In the genomic region with DNA sequence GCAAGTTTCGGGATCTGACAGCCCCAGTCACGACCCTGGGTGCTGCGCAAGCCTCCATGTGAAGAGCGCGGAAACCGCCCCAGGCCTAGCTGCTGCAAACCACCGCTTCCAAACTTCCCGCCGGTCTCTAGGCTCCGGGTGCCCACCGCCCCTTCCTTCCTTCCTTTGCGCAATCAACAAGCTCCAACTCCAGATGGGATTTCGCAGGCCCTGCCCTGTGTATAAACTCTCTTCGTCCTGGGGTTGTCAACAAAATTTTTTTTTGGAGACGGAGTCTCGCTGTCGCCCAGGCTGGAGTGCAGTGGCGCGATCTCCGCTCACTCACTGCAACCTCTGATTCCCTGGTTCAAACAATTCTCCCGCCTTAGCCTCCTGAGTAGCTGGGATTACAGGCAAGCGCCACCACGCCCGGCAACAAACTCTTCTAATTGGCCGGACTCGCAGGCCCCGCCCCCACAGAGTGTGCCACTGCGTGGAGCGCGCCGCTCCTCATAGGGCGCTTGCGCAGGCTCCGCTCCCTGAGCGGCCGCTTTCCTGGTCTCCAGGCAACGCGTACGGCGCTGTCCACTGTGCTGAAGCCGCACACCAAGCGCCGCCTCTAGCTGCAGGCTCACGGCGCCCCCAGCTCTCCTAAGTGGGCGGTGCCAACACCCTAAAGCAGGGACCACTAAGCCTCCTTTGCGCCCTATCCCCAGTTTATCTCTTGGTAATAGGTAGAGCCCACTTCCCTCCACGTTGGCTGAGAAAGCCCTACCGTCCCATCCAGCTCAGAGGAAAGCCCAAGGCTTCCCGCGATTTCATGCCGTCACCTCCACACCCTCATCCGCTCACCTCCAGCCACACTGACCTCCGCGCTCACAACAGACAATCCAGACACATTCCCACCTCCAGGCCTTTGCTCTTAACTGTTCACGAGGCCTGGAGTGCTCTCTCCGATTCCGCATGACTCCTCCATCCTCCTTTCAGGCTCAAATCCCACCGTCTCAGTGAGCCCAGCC, we compare ENCODE assay signal across 8 cellular contexts. TPM values are rescaled to one million over a fixed set of nuclear protein-coding genes. Genes with fewer than 3 reads are reported as not detected.
DNase-seq lines count a peak whose midpoint lies in the region; ATAC-seq and TF ChIP-seq lines count a peak whose summit lies in the region.

No MANE protein-coding gene starts in this region.

- WGBS in IMR-90 (ENCODE audit: extremely low coverage in 2 of 2, insufficient read length in 1 of 2), 2 experiments = 2% methylated on average over 23 of the region's 59 CpGs; no CpG with 5 or more reads in 1 of the 2 experiments

- POLR2A ChIA-PET in AG04450 (lab: Yijun Ruan, JAX) = interaction anchor here (0.6 kb wide), 2 partner anchors 24 to 84 kb away, joined by 3 to 6 read pairs; no protein-coding TSS in a partner anchor
- POLR2A ChIA-PET in IMR-90 (lab: Charles Lee; ENCODE audit: unreplicated experiment) = no interaction called here
- POLR2A ChIA-PET in OCI-LY7 (lab: Charles Lee) = interaction anchor here (0.6 kb wide), 1 partner anchor 195 kb away, joined by 3 read pairs; no protein-coding TSS in a partner anchor

- H2BK20ac ChIP-seq in IMR-90 (ENCODE audit: low read depth, low read length) = no peak overlapping the region

- no peaks in the 10 kb centered on the region for H3K27me3 ChIP-seq in AG04450 (ENCODE audit: control insufficient read depth, insufficient read depth, low read length)
- no peaks in the 10 kb centered on the region for H3K27me3 ChIP-seq in IMR-90 (ENCODE audit: control insufficient read depth, insufficient read depth, low read length)

- H4K91ac ChIP-seq in IMR-90 (ENCODE audit: insufficient read depth, low read depth, low read length) = no peak overlapping the region

- no peak overlapping the region for H3K9ac ChIP-seq in IMR-90 (ENCODE audit: low read depth, low read length)

- in situ Hi-C loops in IMR-90 (cut with MboI; ENCODE audit: low sequenced_read_pairs) = no loop called here

- H4K20me1 ChIP-seq in IMR-90 (ENCODE audit: insufficient read depth, low read length) (peaks cover 52% of the 10 kb centered on the region), OCI-LY7 (ENCODE audit: insufficient read depth, low read length) (no peaks in the 10 kb centered on the region)

- TF ChIP-seq POLR2A in IMR-90 (IDR thresholded peaks at IDR 0.05; ENCODE audit: low read depth, low read length) = no peak

- no peak overlapping the region for H3K14ac ChIP-seq in IMR-90 (replicated peaks; ENCODE audit: low read depth, low read length)

- H3K9me1 ChIP-seq in IMR-90 (ENCODE audit: insufficient read depth, low read length) = peaks cover 23% of the 10 kb centered on the region

- no peak overlapping the region for H2BK15ac ChIP-seq in IMR-90 (ENCODE audit: low read depth, low read length)

- no peak overlapping the region for H4K5ac ChIP-seq in IMR-90 (ENCODE audit: low read depth, low read length)

- DNase-seq in AG04450 (ENCODE audit: low read depth, low spot score) = peak; percentile 85
- peak; percentile 91 for DNase-seq in IMR-90
- peak; percentile 78 for DNase-seq in OCI-LY7 (ENCODE audit: low spot score)
- peak; percentile 87 for DNase-seq in activated T-cell treated with anti-CD3 and anti-CD28 coated beads for 24 hours (ENCODE audit: low read depth)
- DNase-seq in epidermal melanocyte (ENCODE audit: insufficient read length, low spot score) = peak; percentile 98
- DNase-seq in midbrain (lab: John Stamatoyannopoulos, UW) = peak; percentile 90
- peak; percentile 87 to 89 for DNase-seq in stimulated activated CD8-positive, alpha-beta memory T cell treated with anti-CD3 and anti-CD28 coated beads, Interleukin-2, amount 100 ng/mL, for 48 hours (ENCODE audit: low read depth in 2 of 2)

- no peak overlapping the region for H3K18ac ChIP-seq in IMR-90 (ENCODE audit: low read depth, low read length)

- ATAC-seq in GM19328 (IDR thresholded peaks at IDR 0.05; ENCODE audit: unreplicated experiment) (peak; percentile 73), IMR-90 (ENCODE audit: low read depth) (peak; percentile 99)

- no peak for TF ChIP-seq CTCF in AG04450 (IDR thresholded peaks at IDR 0.05; ENCODE audit: low read depth, low read length)
- 0 out of 2 replicates have a peak, but pooled peaks have one; percentile 4 for TF ChIP-seq CTCF in IMR-90 (conservative IDR thresholded peaks at IDR 0.05; ENCODE audit: low read depth, low read length)
- no peak for TF ChIP-seq CTCF in OCI-LY7 (conservative IDR thresholded peaks at IDR 0.05; ENCODE audit: low read length)

- H3K4me1 ChIP-seq in IMR-90 (ENCODE audit: control insufficient read depth, insufficient read depth, low read length) (no peaks in the 10 kb centered on the region), OCI-LY7 (ENCODE audit: insufficient read depth, low read length, poor library complexity, severe bottlenecking) (peaks cover 7% of the 10 kb centered on the region)

- TF ChIP-seq RAD21 in IMR-90 (IDR thresholded peaks at IDR 0.05; ENCODE audit: low read length) = no peak

- no peak overlapping the region for H4K8ac ChIP-seq in IMR-90 (ENCODE audit: low read depth in 2 of 2, low read length in 2 of 2)

- intact Hi-C loops in IMR-90 (cut with micrococcal nuclease) (loop anchor here (10.0 kb wide), 1 partner anchor 291 kb away; a partner anchor contains a TSS), OCI-LY7 (cut with micrococcal nuclease; ENCODE audit: unreplicated experiment) (no loop called here)

- H2AK5ac ChIP-seq in IMR-90 (ENCODE audit: low read depth, low read length) = no peak overlapping the region

- H3K9me3 ChIP-seq in AG04450 (ENCODE audit: control insufficient read depth, insufficient read depth, low read length) (no peaks in the 10 kb centered on the region), IMR-90 (ENCODE audit: control insufficient read depth, insufficient read depth, low read length) (no peaks in the 10 kb centered on the region), OCI-LY7 (ENCODE audit: low read length) (no peaks in the 10 kb centered on the region)

- H3K56ac ChIP-seq in IMR-90 (ENCODE audit: extremely low read depth, insufficient read depth, low read length) = no peak overlapping the region

- H3K79me1 ChIP-seq in IMR-90 (ENCODE audit: low read depth in 1 of 2, low read length in 2 of 2) = peaks cover 0 to 24% of the 10 kb centered on the region in 2 experiments

- no peak overlapping the region for H2BK5ac ChIP-seq in IMR-90 (ENCODE audit: low read depth, low read length, poor library complexity, severe bottlenecking)

- H3K4me2 ChIP-seq in IMR-90 (ENCODE audit: low read depth, low read length) (peak overlapping the region; percentile 26), OCI-LY7 (ENCODE audit: low read length) (no peak overlapping the region)

- no peak overlapping the region for H3K27ac ChIP-seq in AG04450 (ENCODE audit: low read depth, low read length)
- no peak overlapping the region for H3K27ac ChIP-seq in IMR-90 (ENCODE audit: insufficient read depth, low read length)
- no peak overlapping the region for H3K27ac ChIP-seq in OCI-LY7 (ENCODE audit: low read depth, low read length, poor library complexity, severe bottlenecking)

- CTCF ChIA-PET in AG04450 (lab: Charles Lee) (interaction anchor here (1.2 to 1.6 kb wide), 2 partner anchors 51 to 115 kb away, joined by 5 to 10 read pairs; no protein-coding TSS in a partner anchor), IMR-90 (lab: Yijun Ruan, JAX) (interaction anchor here (0.7 kb wide), 1 partner anchor 28 kb away, joined by 3 read pairs; no protein-coding TSS in a partner anchor), OCI-LY7 (lab: Charles Lee; ENCODE audit: unreplicated experiment) (no interaction called here)

- H3K9me2 ChIP-seq in OCI-LY7 (ENCODE audit: insufficient read depth, low read length) = no peaks in the 10 kb centered on the region

- H2BK120ac ChIP-seq in IMR-90 (ENCODE audit: low read depth, low read length) = no peak overlapping the region

- BruUV-seq in IMR-90 (replicated peaks; lab: Mats Ljungman, UMichigan) = no TSS peak
- no TSS peak for BruUV-seq in OCI-LY7 (replicated peaks; lab: Mats Ljungman, UMichigan)

- no peaks in the 10 kb centered on the region for H3K79me2 ChIP-seq in OCI-LY7 (ENCODE audit: insufficient read depth, low read depth, low read length)

- H3K4me3 ChIP-seq in AG04450 (ENCODE audit: low read depth, low read length) = no peak overlapping the region
- H3K4me3 ChIP-seq in IMR-90 (ENCODE audit: insufficient read depth, low read depth, low read length) = no peak overlapping the region
- H3K4me3 ChIP-seq in OCI-LY7 (ENCODE audit: low read depth, low read length, poor library complexity, severe bottlenecking) = no peak overlapping the region

- H3K4ac ChIP-seq in IMR-90 (ENCODE audit: low read depth, low read length) = no peak overlapping the region

- no peak overlapping the region for H3K23ac ChIP-seq in IMR-90 (ENCODE audit: low read depth, low read length)

- peak overlapping the region; percentile 9 for H2AFZ ChIP-seq in IMR-90 (replicated peaks; ENCODE audit: low read length, poor library complexity)
- no peak overlapping the region for H2AFZ ChIP-seq in OCI-LY7 (ENCODE audit: low read length)

- no peak overlapping the region for H2AK9ac ChIP-seq in IMR-90 (replicated peaks; ENCODE audit: low read depth, low read length, poor library complexity)

- H3K36me3 ChIP-seq in IMR-90 (ENCODE audit: control insufficient read depth, insufficient read depth, low read length) (peaks cover 20% of the 10 kb centered on the region), OCI-LY7 (ENCODE audit: insufficient read depth, low read length) (peaks cover 26% of the 10 kb centered on the region)

- dilution Hi-C loops in IMR-90 (cut with HindIII; ENCODE audit: low sequenced_read_pairs, unreplicated experiment) = no loop called here

RNA-seq across cellular contexts. Expression of a gene that starts 5.5 kb away (rescaled TPM):
- polyA plus RNA-seq in AG04450 (2011; rRNA removed) = 19.5 and 25.3 TPM in 2 replicates
- 7.5 and 13.6 TPM in 2 replicates for polyA minus RNA-seq in AG04450 (2011; rRNA and poly(A)+ RNA removed)
- 18.6 and 19.9 TPM in 2 replicates for total RNA-seq in IMR-90 (2012; rRNA removed)
- polyA plus RNA-seq in IMR-90 (2012; rRNA removed) = 51.8 and 63.3 TPM in 2 replicates
- 65.6 and 65.8 TPM in 2 replicates for polyA plus RNA-seq in IMR-90 (2012; cell fraction: cytosol; rRNA removed)
- 180 and 458 TPM in 2 replicates for polyA plus RNA-seq in IMR-90 (2012; cell fraction: nucleus; rRNA removed; ENCODE audit: low replicate concordance)
- total RNA-seq in OCI-LY7 (2014; rRNA removed; shearing (Covaris generic)) = 30.8 and 39.8 TPM in 2 replicates
- total RNA-seq in OCI-LY7 (2022) = 42.5 and 59.7 TPM in 2 replicates

RNA-seq across cellular contexts. Expression of a gene that starts 22.2 kb away (rescaled TPM):
- polyA plus RNA-seq in AG04450 (2011; rRNA removed) (36.9 and 49.1 TPM in 2 replicates), IMR-90 (2012; rRNA removed) (74.2 and 74.6 TPM in 2 replicates)
- 126 and 150 TPM in 2 replicates for polyA minus RNA-seq in AG04450 (2011; rRNA and poly(A)+ RNA removed)
- total RNA-seq in IMR-90 (2012; rRNA removed) (55.0 and 55.6 TPM in 2 replicates), OCI-LY7 (2022) (165 and 180 TPM in 2 replicates)
- polyA plus RNA-seq in IMR-90 (2012; cell fraction: cytosol; rRNA removed) = 26.6 and 50.4 TPM in 2 replicates
- 194 and 239 TPM in 2 replicates for polyA plus RNA-seq in IMR-90 (2012; cell fraction: nucleus; rRNA removed; ENCODE audit: low replicate concordance)
- 108 and 139 TPM in 2 replicates for total RNA-seq in OCI-LY7 (2014; rRNA removed; shearing (Covaris generic))

RNA-seq across cellular contexts. Expression of a gene that starts 41.6 kb away (rescaled TPM):
- 143 and 155 TPM in 2 replicates for polyA plus RNA-seq in AG04450 (2011; rRNA removed)
- polyA minus RNA-seq in AG04450 (2011; rRNA and poly(A)+ RNA removed) = 123 and 144 TPM in 2 replicates
- total RNA-seq in IMR-90 (2012; rRNA removed) = 95.3 and 120 TPM in 2 replicates
- 155 and 166 TPM in 2 replicates for polyA plus RNA-seq in IMR-90 (2012; rRNA removed)
- polyA plus RNA-seq in IMR-90 (2012; cell fraction: cytosol; rRNA removed) = 86.0 and 97.7 TPM in 2 replicates
- 521 and 599 TPM in 2 replicates for polyA plus RNA-seq in IMR-90 (2012; cell fraction: nucleus; rRNA removed; ENCODE audit: low replicate concordance)
- total RNA-seq in OCI-LY7 (2014; rRNA removed; shearing (Covaris generic)) = 308 and 347 TPM in 2 replicates
- 553 and 569 TPM in 2 replicates for total RNA-seq in OCI-LY7 (2022)
